ENCODE assay signal across 1 cellular context in the genomic region with DNA sequence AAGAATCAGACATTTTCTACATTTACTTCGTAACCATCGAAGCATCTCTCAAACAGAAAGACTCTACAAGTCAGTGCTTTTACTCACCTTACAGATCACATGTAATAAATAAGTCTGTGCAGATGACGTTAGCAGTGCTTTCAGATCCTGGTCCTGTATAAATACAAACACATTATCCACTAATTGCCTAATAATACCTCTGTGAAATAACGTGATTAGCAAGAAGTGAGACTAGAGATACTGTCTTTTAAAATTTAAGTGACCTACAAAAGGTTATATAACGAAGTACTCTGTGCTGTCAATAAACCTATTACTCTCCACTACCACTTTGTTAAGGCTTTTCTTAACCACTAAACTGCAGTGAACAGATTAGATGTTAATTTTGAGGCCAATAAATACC.
TF ChIP-seq lines count a peak whose summit lies in the region.

No MANE protein-coding gene starts in this region.

TF ChIP-seq in GM12878, 131 proteins besides CTCF, POLR2A, EP300 and RAD21 (continued from another document):
- TF ChIP-seq CUX1 (IDR thresholded peaks at IDR 0.05; ENCODE audit: insufficient replicate concordance, low read depth, low read length), result no peak
- no peak for TF ChIP-seq ASH2L (IDR thresholded peaks at IDR 0.05; ENCODE audit: borderline replicate concordance, low read depth)
- TF ChIP-seq ZNF24 (IDR thresholded peaks at IDR 0.05), result no peak
- TF ChIP-seq NBN (IDR thresholded peaks at IDR 0.05), result peak; percentile 26; the same call in 1 of the 2 replicates
- no peak for TF ChIP-seq SMC3 (IDR thresholded peaks at IDR 0.05; ENCODE audit: borderline replicate concordance, low read length)
- peak; percentile 71 for TF ChIP-seq ATF7 (IDR thresholded peaks at IDR 0.05; ENCODE audit: low read depth)
- no peak for TF ChIP-seq MTA3 (IDR thresholded peaks at IDR 0.05; ENCODE audit: borderline replicate concordance, low read length)
- TF ChIP-seq EZH2 (IDR thresholded peaks at IDR 0.05; ENCODE audit: borderline replicate concordance, control insufficient read depth, low read depth, low read length), result no peak
- TF ChIP-seq KAT2A (conservative IDR thresholded peaks at IDR 0.05; ENCODE audit: control insufficient read depth, low read depth, low read length), result no peak
- TF ChIP-seq TBL1XR1 (IDR thresholded peaks at IDR 0.05; ENCODE audit: low read depth, low read length), result no peak
- TF ChIP-seq PML (IDR thresholded peaks at IDR 0.05; ENCODE audit: low read length), result no peak
- no peak for TF ChIP-seq SRF (IDR thresholded peaks at IDR 0.05; ENCODE audit: low read depth in 2 of 2, low read length in 2 of 2)
- no peak for TF ChIP-seq NR2C1 (IDR thresholded peaks at IDR 0.05)
- no peak for TF ChIP-seq RBBP5 (conservative IDR thresholded peaks at IDR 0.05)
- no peak for TF ChIP-seq NKRF (conservative IDR thresholded peaks at IDR 0.05)
- TF ChIP-seq CHD2 (IDR thresholded peaks at IDR 0.05; ENCODE audit: borderline replicate concordance, low read depth, low read length), result no peak
- no peak; the same call in 1 of the 2 replicates for TF ChIP-seq ZBTB40 (IDR thresholded peaks at IDR 0.05; ENCODE audit: borderline replicate concordance)
- no peak for TF ChIP-seq KLF5 (IDR thresholded peaks at IDR 0.05; ENCODE audit: partially characterized antibody)
